Comparison of ENCODE assay signal across 8 cellular contexts in the genomic region with DNA sequence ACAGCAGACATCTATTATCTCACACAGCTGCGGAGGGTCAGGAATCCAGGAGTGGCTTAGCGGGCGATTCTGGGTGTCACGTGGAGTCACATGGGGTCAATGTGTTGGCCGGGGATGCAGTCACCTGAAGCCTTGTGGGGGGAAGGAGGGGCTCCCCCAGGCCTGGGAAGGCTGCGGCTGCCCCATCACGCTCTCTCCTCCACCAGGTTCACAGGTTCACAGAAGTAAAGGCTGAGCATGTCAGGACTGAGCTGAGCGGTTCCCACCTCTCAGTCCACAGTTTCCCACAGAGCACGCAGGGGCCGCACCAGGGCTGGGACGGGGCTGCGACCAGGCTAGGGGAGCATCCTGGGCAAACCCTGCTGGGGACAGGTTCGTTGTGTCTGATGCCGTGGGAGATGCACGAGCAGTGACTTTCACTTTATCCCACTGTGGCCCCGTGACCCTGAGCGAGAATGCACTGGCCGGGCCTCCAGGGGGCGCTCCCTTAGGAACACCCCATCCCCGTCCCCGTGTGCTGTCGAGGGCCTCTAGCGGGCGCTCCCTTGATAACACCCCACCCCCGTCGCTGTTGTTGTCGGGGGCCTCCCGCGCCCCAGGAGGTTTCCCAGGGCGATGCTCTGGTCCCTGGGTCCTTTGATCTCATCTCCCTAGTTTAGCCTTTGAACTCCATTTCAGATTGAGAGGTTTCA.
DNase-seq lines count a peak whose midpoint lies in the region; ATAC-seq and TF ChIP-seq lines count a peak whose summit lies in the region.

No MANE protein-coding gene starts in this region.

- H3K9me3 Mint-ChIP-seq in activated naive CD8-positive, alpha-beta T cell treated with anti-CD3 and anti-CD28 coated beads, Interleukin-2, amount 10 ng/mL, durations not matched to agents 7 days and 5 days: no peaks in the 10 kb centered on the region

- peak overlapping the region; percentile 84 for H3K4me3 Mint-ChIP-seq in activated naive CD8-positive, alpha-beta T cell treated with anti-CD3 and anti-CD28 coated beads, Interleukin-2, amount 10 ng/mL, durations not matched to agents 7 days and 5 days

- DNase-seq in D341Med (ENCODE audit: low spot score) (peak; percentile 94), HPDE6-E6E7 (ENCODE audit: extremely low spot score) (peak; percentile 93), SKM-1 (lab: John Stamatoyannopoulos, UW; ENCODE audit: unreplicated experiment) (peak; percentile 77), left ventricle myocardium inferior (peak; percentile 84), retina (peak; percentile 81), aorta (peak; percentile 88 to 89)
- peak; percentile 94 for DNase-seq in activated naive CD8-positive, alpha-beta T cell treated with anti-CD3 and anti-CD28 coated beads, Interleukin-2, amount 10 ng/mL, durations not matched to agents 7 days and 5 days

- peak; percentile 76 for ATAC-seq in GM19467 (IDR thresholded peaks at IDR 0.05; ENCODE audit: unreplicated experiment)
- ATAC-seq in activated naive CD8-positive, alpha-beta T cell treated with anti-CD3 and anti-CD28 coated beads, Interleukin-2, amount 10 ng/mL, durations not matched to agents 7 days and 5 days (ENCODE audit: low read depth): peak; percentile 98
- peak; percentile 73 for ATAC-seq in aorta (ENCODE audit: low FRiP score)

- TF ChIP-seq CTCF in left ventricle myocardium inferior (IDR thresholded peaks at IDR 0.05; ENCODE audit: borderline replicate concordance): peak; percentile 92

- H3K4me1 Mint-ChIP-seq in activated naive CD8-positive, alpha-beta T cell treated with anti-CD3 and anti-CD28 coated beads, Interleukin-2, amount 10 ng/mL, durations not matched to agents 7 days and 5 days: peaks cover 10% of the 10 kb centered on the region

- peaks cover 2% of the 10 kb centered on the region for H3K36me3 Mint-ChIP-seq in activated naive CD8-positive, alpha-beta T cell treated with anti-CD3 and anti-CD28 coated beads, Interleukin-2, amount 10 ng/mL, durations not matched to agents 7 days and 5 days

- H3K27ac ChIP-seq in left ventricle myocardium inferior (replicated peaks): peak overlapping the region; percentile 70
- H3K27ac ChIP-seq in aorta (ENCODE audit: low read depth in 1 of 2, low read length in 2 of 2): no peak overlapping the region

- H3K27ac Mint-ChIP-seq in activated naive CD8-positive, alpha-beta T cell treated with anti-CD3 and anti-CD28 coated beads, Interleukin-2, amount 10 ng/mL, durations not matched to agents 7 days and 5 days: peak overlapping the region; percentile 74

- POLR2A ChIA-PET in activated naive CD8-positive, alpha-beta T cell treated with anti-CD3 and anti-CD28 coated beads, Interleukin-2, amount 10 ng/mL, durations not matched to agents 7 days and 5 days (lab: Charles Lee): interaction anchor here (1.1 to 2.2 kb wide), 3 partner anchors 13 to 34 kb away, joined by 3 to 6 read pairs (median 4); no protein-coding TSS in a partner anchor

- 52 to 54% methylated on average over 30 of the region's 30 CpGs for WGBS in aorta, 2 donors

- intact Hi-C loops in left ventricle myocardium inferior (cut with micrococcal nuclease): no loop called here
- intact Hi-C loops in aorta (cut with DNase I): no loop called here

- peaks cover 49% of the 10 kb centered on the region for H3K4me1 ChIP-seq in left ventricle myocardium inferior
- no peaks in the 10 kb centered on the region for H3K4me1 ChIP-seq in aorta (ENCODE audit: control insufficient read depth in 1 of 2, insufficient read depth in 2 of 2, low read length in 2 of 2)

- H3K36me3 ChIP-seq in left ventricle myocardium inferior (peaks cover 6% of the 10 kb centered on the region), aorta (ENCODE audit: control insufficient read depth in 1 of 2, insufficient read depth in 2 of 2, low read length in 1 of 2) (no peaks in the 10 kb centered on the region)

- H3K27me3 Mint-ChIP-seq in activated naive CD8-positive, alpha-beta T cell treated with anti-CD3 and anti-CD28 coated beads, Interleukin-2, amount 10 ng/mL, durations not matched to agents 7 days and 5 days: no peaks in the 10 kb centered on the region

- H3K4me3 ChIP-seq in left ventricle myocardium inferior (peak overlapping the region; percentile 62), aorta (ENCODE audit: low read length in 2 of 2) (no peak overlapping the region)

- no peaks in the 10 kb centered on the region for H3K27me3 ChIP-seq in left ventricle myocardium inferior (ENCODE audit: low read depth)
- H3K27me3 ChIP-seq in aorta (ENCODE audit: control insufficient read depth in 1 of 2, insufficient read depth in 2 of 2, low read length in 1 of 2): no peaks in the 10 kb centered on the region

- H3K9me3 ChIP-seq in left ventricle myocardium inferior (replicated peaks) (no peaks in the 10 kb centered on the region), aorta (ENCODE audit: control insufficient read depth, low read length) (no peaks in the 10 kb centered on the region)
